ENCODE assay signal across 18 cellular contexts in the genomic region with DNA sequence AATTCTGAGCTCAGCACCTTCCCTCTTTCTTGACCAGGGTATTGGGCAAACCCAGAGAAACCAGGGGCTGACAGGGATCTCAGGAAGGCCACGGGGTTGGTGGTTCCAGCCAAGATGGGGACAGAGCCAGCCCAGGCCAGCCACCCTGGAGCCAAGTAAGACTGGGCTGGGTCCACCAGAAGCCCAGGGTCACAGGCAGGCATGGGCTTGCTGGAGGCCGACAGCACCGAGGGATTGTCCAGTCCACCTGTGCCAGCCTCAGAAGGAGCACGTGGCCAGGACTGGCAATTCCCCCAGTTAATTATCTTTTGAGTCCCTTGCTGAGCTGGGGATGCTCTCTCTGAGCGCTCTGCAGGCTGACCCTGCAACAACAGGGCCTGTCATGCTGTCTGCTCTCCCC.
"Had no signal": no experiment of that assay in that cellular context is flagged by ENCODE, and none has a peak within 500 bp of the region (broad histone marks: within the 10 kb centered on the region; RNA-seq: fewer than 3 reads in every experiment).

No MANE protein-coding gene starts in this region.

- H3K4me3 Mint-ChIP-seq: activated CD8-positive, alpha-beta memory T cell treated with anti-CD3 and anti-CD28 coated beads, Interleukin-2, amount 10 ng/mL, durations not matched to agents 7 days and 5 days; activated T-cell treated with anti-CD3 and anti-CD28 coated beads, Interleukin-2, amount 50 U/mL, for 24 hours; effector memory CD8-positive, alpha-beta T cell; immature natural killer cell; nephron had no signal

- H3K27me3 Mint-ChIP-seq: activated CD8-positive, alpha-beta memory T cell treated with anti-CD3 and anti-CD28 coated beads, Interleukin-2, amount 10 ng/mL, durations not matched to agents 7 days and 5 days; activated T-cell treated with anti-CD3 and anti-CD28 coated beads, Interleukin-2, amount 50 U/mL, for 24 hours; effector memory CD8-positive, alpha-beta T cell had no signal

- H3K9me3 Mint-ChIP-seq: activated naive CD4-positive, alpha-beta T cell treated with anti-CD3 and anti-CD28 coated beads, Interleukin-2, amount 50 U/mL, for 72 hours; activated T-cell treated with anti-CD3 and anti-CD28 coated beads, Interleukin-2, amount 50 U/mL, for 24 hours; effector memory CD8-positive, alpha-beta T cell; immature natural killer cell; nephron had no signal

- H3K36me3 ChIP-seq: ovary had no signal

- H3K27ac ChIP-seq: ovary, tibial artery had no signal

- DNase-seq: activated CD4-positive, alpha-beta T cell treated with anti-CD3 and anti-CD28 coated beads for 1 hour; activated CD4-positive, alpha-beta T cell treated with anti-CD3 and anti-CD28 coated beads, Interleukin-2, amount 50 U/mL, for 48 hours; activated CD8-positive, alpha-beta memory T cell treated with anti-CD3 and anti-CD28 coated beads, Interleukin-2, amount 10 ng/mL, durations not matched to agents 7 days and 5 days; activated effector memory CD4-positive, alpha-beta T cell treated with anti-CD3 and anti-CD28 coated beads, Interleukin-2, amount 50 U/mL, for 16 hours; activated T-cell treated with anti-CD3 and anti-CD28 coated beads, Interleukin-2, amount 50 U/mL, for 24 hours; cortex of kidney; effector memory CD8-positive, alpha-beta T cell; erythroblast; immature natural killer cell; mesenchymal stem cell; ovary; stimulated activated CD4-positive, alpha-beta T cell treated with anti-CD3 and anti-CD28 coated beads, Interleukin-15, amount 100 ng/mL, for 24 hours; stimulated activated CD4-positive, alpha-beta T cell treated with anti-CD3 and anti-CD28 coated beads, Interleukin-4, amount 100 ng/mL, for 24 hours; stomach; tibial artery had no signal

- H3K4me3 ChIP-seq: ovary, stomach, tibial artery had no signal

- ATAC-seq: activated CD8-positive, alpha-beta memory T cell treated with anti-CD3 and anti-CD28 coated beads, Interleukin-2, amount 10 ng/mL, durations not matched to agents 7 days and 5 days; activated naive CD4-positive, alpha-beta T cell treated with anti-CD3 and anti-CD28 coated beads, Interleukin-2, amount 50 U/mL, for 72 hours; effector memory CD8-positive, alpha-beta T cell; left lobe of liver had no signal

- H3K9me3 ChIP-seq: ovary, stomach, tibial artery had no signal

- H3K27me3 ChIP-seq: ovary, stomach, tibial artery had no signal

- H3K27ac Mint-ChIP-seq: activated CD8-positive, alpha-beta memory T cell treated with anti-CD3 and anti-CD28 coated beads, Interleukin-2, amount 10 ng/mL, durations not matched to agents 7 days and 5 days; activated naive CD4-positive, alpha-beta T cell treated with anti-CD3 and anti-CD28 coated beads, Interleukin-2, amount 50 U/mL, for 72 hours; activated T-cell treated with anti-CD3 and anti-CD28 coated beads, Interleukin-2, amount 50 U/mL, for 24 hours had no signal
